ENCODE assay signal across 1 cellular context in the genomic region with DNA sequence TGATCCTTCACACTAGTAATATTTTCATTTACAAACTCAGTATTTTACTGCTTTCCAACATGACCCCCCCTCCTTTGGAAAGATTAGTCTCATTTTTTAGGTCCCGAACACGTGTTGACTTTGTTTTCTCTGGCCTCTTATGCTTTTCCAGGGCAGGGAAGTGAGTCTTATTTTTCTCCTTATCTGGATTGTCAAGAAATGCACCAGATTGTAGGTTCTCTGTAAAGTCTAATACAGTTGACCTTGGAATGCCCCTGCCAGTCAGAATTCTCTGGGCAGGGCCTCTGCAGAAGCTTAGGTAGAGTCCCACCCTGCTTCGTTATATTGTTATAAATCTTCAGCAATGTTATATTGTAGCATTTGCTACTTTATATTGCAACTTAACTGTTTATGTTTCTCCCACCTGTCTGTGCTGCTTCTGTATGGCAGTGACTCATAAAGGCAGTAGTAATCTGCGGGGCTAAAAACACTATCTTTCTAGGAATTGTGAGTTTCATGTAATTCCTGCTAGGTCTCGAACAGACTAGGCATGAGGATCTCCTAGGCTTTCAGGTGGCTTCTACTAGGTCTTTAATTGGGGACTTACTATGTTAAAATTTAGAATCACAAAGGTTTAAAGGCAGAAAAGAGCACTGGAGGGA.
TF ChIP-seq lines count a peak whose summit lies in the region.

No MANE protein-coding gene starts in this region.

TF ChIP-seq in K562, 482 proteins besides CTCF, POLR2A, EP300 and RAD21 (continued from another document and continues in another):
- TF ChIP-seq, protein P1, sequence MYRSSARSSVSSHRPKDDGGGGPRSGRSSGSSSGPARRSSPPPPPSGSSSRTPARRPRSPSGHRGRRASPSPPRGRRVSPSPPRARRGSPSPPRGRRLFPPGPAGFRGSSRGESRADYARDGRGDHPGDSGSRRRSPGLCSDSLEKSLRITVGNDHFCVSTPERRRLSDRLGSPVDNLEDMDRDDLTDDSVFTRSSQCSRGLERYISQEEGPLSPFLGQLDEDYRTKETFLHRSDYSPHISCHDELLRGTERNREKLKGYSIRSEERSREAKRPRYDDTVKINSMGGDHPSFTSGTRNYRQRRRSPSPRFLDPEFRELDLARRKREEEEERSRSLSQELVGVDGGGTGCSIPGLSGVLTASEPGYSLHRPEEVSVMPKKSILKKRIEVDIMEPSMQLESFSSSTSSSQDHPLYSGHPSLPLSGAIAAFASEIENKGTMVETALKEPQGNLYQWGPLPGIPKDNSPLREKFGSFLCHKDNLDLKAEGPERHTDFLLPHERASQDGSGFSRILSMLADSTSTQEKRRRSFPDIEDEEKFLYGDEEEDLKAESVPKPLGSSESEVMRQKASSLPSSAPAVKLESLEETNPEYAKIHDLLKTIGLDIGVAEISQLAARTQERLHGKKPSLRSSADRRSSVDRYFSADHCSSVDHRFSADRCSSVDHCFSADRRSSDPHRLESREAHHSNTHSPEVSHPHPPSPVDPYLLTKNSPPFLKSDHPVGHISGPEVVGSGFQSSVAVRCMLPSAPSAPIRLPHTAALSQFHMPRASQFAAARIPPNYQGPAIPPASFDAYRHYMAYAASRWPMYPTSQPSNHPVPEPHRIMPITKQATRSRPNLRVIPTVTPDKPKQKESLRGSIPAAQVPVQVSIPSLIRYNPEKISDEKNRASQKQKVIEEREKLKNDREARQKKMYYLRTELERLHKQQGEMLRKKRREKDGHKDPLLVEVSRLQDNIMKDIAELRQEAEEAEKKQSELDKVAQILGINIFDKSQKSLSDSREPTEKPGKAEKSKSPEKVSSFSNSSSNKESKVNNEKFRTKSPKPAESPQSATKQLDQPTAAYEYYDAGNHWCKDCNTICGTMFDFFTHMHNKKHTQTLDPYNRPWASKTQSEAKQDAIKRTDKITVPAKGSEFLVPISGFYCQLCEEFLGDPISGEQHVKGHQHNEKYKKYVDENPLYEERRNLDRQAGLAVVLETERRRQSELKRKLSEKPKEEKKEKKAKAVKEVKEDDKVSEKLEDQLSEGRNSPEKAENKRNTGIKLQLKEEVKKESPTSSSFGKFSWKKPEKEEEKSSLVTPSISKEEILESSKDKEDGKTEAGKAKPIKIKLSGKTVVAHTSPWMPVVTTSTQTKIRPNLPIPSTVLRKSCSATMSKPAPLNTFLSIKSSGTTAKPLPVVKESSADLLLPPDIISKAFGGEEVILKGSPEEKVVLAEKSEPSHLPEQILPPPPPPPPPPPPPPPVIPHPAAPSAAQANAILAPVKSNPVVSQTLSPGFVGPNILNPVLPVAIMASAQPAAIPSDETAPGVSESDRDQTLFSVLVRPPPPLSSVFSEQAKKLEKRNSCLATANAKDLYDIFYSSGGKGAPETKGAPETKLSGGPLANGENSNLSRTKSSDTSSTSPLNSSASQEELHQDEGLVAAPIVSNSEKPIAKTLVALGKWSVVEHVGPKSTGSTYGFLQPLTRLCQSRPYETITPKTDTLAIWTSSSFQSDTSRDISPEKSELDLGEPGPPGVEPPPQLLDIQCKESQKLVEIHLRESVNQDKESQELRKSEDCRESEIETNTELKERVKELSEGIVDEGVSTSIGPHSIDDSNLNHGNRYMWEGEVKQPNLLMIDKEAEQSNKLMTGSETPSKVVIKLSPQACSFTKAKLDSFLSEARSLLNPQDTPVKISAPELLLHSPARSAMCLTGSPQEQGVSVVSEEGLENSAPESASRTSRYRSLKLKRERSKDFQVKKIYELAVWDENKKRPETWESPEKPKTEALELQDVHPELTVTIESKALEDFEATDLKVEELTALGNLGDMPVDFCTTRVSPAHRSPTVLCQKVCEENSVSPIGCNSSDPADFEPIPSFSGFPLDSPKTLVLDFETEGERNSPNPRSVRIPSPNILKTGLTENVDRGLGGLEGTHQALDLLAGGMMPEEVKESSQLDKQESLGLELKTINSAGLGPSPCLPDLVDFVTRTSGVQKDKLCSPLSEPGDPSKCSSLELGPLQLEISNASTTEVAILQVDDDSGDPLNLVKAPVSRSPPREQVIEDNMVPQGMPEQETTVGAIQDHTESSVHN (IDR thresholded peaks at IDR 0.05; ENCODE audit: borderline replicate concordance in 1 of 2, low read depth in 1 of 2), result no peak
- TF ChIP-seq SMARCA4 (IDR thresholded peaks at IDR 0.05), result peak; percentile 73
- TF ChIP-seq CBX1 (IDR thresholded peaks at IDR 0.05; ENCODE audit: low read depth), result no peak
- no peak for TF ChIP-seq EWSR1 (IDR thresholded peaks at IDR 0.05; ENCODE audit: borderline replicate concordance, low read depth, partially characterized antibody)
- no peak for TF ChIP-seq CTCFL (IDR thresholded peaks at IDR 0.05; ENCODE audit: borderline replicate concordance, insufficient read depth, low read depth, low read length, poor library complexity, severe bottlenecking)
- TF ChIP-seq L3MBTL2 (IDR thresholded peaks at IDR 0.05), result no peak
- TF ChIP-seq KDM5B (IDR thresholded peaks at IDR 0.05; ENCODE audit: insufficient replicate concordance, low read depth, low read length), result no peak
- no peak for TF ChIP-seq NFATC3 (IDR thresholded peaks at IDR 0.05)
- TF ChIP-seq PYGO2 (tag; IDR thresholded peaks at IDR 0.05), result no peak
- no peak for TF ChIP-seq ETS1 (conservative IDR thresholded peaks at IDR 0.05; ENCODE audit: control insufficient read depth, low read depth, low read length)
- no peak for TF ChIP-seq NBN (IDR thresholded peaks at IDR 0.05; ENCODE audit: low read depth)
- TF ChIP-seq MYC (IDR thresholded peaks at IDR 0.05; ENCODE audit: low read depth, low read length), result peak; percentile 51; the same call in 1 of the 2 replicates
- no peak for TF ChIP-seq MYC (CRISPR knock-in tag; IDR thresholded peaks at IDR 0.05; ENCODE audit: borderline replicate concordance, low read depth)
- peak; percentile 76 for TF ChIP-seq MIER1 (IDR thresholded peaks at IDR 0.05; ENCODE audit: low read depth)
- no peak for TF ChIP-seq GATAD2A (IDR thresholded peaks at IDR 0.05)
- peak; percentile 81 to 85 for TF ChIP-seq MNT (conservative IDR thresholded peaks at IDR 0.05)
- TF ChIP-seq POLR3A (IDR thresholded peaks at IDR 0.05; ENCODE audit: borderline replicate concordance, extremely low read depth, insufficient read depth, insufficient read length), result no peak
- no peak for TF ChIP-seq JUNB (CRISPR knock-in tag; conservative IDR thresholded peaks at IDR 0.05)
- no peak for TF ChIP-seq ELF1 (tag; IDR thresholded peaks at IDR 0.05)
- TF ChIP-seq, protein P2, sequence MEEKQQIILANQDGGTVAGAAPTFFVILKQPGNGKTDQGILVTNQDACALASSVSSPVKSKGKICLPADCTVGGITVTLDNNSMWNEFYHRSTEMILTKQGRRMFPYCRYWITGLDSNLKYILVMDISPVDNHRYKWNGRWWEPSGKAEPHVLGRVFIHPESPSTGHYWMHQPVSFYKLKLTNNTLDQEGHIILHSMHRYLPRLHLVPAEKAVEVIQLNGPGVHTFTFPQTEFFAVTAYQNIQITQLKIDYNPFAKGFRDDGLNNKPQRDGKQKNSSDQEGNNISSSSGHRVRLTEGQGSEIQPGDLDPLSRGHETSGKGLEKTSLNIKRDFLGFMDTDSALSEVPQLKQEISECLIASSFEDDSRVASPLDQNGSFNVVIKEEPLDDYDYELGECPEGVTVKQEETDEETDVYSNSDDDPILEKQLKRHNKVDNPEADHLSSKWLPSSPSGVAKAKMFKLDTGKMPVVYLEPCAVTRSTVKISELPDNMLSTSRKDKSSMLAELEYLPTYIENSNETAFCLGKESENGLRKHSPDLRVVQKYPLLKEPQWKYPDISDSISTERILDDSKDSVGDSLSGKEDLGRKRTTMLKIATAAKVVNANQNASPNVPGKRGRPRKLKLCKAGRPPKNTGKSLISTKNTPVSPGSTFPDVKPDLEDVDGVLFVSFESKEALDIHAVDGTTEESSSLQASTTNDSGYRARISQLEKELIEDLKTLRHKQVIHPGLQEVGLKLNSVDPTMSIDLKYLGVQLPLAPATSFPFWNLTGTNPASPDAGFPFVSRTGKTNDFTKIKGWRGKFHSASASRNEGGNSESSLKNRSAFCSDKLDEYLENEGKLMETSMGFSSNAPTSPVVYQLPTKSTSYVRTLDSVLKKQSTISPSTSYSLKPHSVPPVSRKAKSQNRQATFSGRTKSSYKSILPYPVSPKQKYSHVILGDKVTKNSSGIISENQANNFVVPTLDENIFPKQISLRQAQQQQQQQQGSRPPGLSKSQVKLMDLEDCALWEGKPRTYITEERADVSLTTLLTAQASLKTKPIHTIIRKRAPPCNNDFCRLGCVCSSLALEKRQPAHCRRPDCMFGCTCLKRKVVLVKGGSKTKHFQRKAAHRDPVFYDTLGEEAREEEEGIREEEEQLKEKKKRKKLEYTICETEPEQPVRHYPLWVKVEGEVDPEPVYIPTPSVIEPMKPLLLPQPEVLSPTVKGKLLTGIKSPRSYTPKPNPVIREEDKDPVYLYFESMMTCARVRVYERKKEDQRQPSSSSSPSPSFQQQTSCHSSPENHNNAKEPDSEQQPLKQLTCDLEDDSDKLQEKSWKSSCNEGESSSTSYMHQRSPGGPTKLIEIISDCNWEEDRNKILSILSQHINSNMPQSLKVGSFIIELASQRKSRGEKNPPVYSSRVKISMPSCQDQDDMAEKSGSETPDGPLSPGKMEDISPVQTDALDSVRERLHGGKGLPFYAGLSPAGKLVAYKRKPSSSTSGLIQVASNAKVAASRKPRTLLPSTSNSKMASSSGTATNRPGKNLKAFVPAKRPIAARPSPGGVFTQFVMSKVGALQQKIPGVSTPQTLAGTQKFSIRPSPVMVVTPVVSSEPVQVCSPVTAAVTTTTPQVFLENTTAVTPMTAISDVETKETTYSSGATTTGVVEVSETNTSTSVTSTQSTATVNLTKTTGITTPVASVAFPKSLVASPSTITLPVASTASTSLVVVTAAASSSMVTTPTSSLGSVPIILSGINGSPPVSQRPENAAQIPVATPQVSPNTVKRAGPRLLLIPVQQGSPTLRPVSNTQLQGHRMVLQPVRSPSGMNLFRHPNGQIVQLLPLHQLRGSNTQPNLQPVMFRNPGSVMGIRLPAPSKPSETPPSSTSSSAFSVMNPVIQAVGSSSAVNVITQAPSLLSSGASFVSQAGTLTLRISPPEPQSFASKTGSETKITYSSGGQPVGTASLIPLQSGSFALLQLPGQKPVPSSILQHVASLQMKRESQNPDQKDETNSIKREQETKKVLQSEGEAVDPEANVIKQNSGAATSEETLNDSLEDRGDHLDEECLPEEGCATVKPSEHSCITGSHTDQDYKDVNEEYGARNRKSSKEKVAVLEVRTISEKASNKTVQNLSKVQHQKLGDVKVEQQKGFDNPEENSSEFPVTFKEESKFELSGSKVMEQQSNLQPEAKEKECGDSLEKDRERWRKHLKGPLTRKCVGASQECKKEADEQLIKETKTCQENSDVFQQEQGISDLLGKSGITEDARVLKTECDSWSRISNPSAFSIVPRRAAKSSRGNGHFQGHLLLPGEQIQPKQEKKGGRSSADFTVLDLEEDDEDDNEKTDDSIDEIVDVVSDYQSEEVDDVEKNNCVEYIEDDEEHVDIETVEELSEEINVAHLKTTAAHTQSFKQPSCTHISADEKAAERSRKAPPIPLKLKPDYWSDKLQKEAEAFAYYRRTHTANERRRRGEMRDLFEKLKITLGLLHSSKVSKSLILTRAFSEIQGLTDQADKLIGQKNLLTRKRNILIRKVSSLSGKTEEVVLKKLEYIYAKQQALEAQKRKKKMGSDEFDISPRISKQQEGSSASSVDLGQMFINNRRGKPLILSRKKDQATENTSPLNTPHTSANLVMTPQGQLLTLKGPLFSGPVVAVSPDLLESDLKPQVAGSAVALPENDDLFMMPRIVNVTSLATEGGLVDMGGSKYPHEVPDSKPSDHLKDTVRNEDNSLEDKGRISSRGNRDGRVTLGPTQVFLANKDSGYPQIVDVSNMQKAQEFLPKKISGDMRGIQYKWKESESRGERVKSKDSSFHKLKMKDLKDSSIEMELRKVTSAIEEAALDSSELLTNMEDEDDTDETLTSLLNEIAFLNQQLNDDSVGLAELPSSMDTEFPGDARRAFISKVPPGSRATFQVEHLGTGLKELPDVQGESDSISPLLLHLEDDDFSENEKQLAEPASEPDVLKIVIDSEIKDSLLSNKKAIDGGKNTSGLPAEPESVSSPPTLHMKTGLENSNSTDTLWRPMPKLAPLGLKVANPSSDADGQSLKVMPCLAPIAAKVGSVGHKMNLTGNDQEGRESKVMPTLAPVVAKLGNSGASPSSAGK (IDR thresholded peaks at IDR 0.05), result peak; percentile 20; the same call in 1 of the 2 replicates
- TF ChIP-seq, protein P3, sequence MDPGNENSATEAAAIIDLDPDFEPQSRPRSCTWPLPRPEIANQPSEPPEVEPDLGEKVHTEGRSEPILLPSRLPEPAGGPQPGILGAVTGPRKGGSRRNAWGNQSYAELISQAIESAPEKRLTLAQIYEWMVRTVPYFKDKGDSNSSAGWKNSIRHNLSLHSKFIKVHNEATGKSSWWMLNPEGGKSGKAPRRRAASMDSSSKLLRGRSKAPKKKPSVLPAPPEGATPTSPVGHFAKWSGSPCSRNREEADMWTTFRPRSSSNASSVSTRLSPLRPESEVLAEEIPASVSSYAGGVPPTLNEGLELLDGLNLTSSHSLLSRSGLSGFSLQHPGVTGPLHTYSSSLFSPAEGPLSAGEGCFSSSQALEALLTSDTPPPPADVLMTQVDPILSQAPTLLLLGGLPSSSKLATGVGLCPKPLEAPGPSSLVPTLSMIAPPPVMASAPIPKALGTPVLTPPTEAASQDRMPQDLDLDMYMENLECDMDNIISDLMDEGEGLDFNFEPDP (CRISPR knock-in tag; IDR thresholded peaks at IDR 0.05), result no peak
- peak; percentile 35; the same call in 1 of the 2 replicates for TF ChIP-seq NCOR1 (IDR thresholded peaks at IDR 0.05)
- no peak for TF ChIP-seq HNRNPL (IDR thresholded peaks at IDR 0.05; ENCODE audit: low read depth, low read length)
